Comparison of ENCODE assay signal across 1 cellular context in the genomic region with DNA sequence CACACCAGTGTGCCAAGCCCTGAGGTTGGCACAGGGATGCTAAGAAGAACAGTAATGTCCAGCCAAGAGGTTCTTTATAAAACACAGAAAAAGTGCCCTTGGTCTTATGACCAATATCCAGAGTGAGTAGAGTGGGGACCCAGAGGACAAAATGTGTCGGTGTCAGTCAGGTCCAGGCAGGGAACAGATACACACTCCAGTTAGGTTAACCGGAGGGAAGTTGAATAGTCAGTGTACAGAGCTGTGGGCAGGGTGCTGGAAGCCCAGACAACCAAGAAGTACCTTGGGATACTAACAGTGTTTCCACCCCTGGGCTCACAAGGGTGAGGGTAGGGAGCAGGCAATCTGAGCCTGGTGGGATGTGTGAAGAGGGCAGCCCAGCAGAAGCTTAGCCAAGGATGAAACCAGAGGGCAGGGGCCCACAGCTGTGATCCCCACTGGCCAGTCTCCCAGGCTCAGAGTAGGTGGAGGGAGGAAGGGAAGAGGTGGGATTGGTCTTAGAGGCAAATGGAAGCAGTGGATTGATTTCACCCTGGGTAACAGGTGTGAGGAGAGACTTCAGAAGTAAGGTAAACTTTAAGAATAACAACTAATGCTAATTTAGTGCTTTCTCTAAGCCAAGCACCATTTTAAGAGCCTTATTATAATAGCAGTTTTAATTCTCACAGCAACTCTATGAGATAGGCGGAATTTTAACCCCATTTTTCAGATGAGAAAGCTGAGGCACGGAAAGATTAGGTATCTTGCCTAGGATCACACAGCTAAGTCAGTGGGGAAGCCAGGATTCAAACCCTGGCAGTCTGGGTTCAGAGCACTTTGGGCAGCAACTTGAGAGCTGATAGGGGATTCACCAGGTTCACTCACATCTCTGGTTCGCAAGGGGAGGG.
TF ChIP-seq lines count a peak whose summit lies in the region.

No MANE protein-coding gene starts in this region.

TF ChIP-seq in HepG2, 621 proteins besides CTCF, POLR2A, EP300 and RAD21:
- TF ChIP-seq, protein P1, sequence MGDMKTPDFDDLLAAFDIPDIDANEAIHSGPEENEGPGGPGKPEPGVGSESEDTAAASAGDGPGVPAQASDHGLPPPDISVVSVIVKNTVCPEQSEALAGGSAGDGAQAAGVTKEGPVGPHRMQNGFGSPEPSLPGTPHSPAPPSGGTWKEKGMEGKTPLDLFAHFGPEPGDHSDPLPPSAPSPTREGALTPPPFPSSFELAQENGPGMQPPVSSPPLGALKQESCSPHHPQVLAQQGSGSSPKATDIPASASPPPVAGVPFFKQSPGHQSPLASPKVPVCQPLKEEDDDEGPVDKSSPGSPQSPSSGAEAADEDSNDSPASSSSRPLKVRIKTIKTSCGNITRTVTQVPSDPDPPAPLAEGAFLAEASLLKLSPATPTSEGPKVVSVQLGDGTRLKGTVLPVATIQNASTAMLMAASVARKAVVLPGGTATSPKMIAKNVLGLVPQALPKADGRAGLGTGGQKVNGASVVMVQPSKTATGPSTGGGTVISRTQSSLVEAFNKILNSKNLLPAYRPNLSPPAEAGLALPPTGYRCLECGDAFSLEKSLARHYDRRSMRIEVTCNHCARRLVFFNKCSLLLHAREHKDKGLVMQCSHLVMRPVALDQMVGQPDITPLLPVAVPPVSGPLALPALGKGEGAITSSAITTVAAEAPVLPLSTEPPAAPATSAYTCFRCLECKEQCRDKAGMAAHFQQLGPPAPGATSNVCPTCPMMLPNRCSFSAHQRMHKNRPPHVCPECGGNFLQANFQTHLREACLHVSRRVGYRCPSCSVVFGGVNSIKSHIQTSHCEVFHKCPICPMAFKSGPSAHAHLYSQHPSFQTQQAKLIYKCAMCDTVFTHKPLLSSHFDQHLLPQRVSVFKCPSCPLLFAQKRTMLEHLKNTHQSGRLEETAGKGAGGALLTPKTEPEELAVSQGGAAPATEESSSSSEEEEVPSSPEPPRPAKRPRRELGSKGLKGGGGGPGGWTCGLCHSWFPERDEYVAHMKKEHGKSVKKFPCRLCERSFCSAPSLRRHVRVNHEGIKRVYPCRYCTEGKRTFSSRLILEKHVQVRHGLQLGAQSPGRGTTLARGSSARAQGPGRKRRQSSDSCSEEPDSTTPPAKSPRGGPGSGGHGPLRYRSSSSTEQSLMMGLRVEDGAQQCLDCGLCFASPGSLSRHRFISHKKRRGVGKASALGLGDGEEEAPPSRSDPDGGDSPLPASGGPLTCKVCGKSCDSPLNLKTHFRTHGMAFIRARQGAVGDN (CRISPR knock-in tag; IDR thresholded peaks at IDR 0.05) = 0 out of 2 replicates have a peak, but pooled peaks have one; percentile 9
- no peak for TF ChIP-seq HNRNPK (IDR thresholded peaks at IDR 0.05; ENCODE audit: low read depth, low read length, poor library complexity, severe bottlenecking)
- TF ChIP-seq, protein P2, sequence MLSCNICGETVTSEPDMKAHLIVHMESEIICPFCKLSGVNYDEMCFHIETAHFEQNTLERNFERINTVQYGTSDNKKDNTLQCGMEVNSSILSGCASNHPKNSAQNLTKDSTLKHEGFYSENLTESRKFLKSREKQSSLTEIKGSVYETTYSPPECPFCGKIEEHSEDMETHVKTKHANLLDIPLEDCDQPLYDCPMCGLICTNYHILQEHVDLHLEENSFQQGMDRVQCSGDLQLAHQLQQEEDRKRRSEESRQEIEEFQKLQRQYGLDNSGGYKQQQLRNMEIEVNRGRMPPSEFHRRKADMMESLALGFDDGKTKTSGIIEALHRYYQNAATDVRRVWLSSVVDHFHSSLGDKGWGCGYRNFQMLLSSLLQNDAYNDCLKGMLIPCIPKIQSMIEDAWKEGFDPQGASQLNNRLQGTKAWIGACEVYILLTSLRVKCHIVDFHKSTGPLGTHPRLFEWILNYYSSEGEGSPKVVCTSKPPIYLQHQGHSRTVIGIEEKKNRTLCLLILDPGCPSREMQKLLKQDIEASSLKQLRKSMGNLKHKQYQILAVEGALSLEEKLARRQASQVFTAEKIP (CRISPR knock-in tag; IDR thresholded peaks at IDR 0.05; ENCODE audit: borderline replicate concordance) = no peak
- TF ChIP-seq ZNF232 (CRISPR knock-in tag; IDR thresholded peaks at IDR 0.05; ENCODE audit: borderline replicate concordance) = no peak
- no peak for TF ChIP-seq RBAK (CRISPR knock-in tag; IDR thresholded peaks at IDR 0.05)
- TF ChIP-seq ZNF629 (CRISPR knock-in tag; conservative IDR thresholded peaks at IDR 0.05) = peak; percentile 76
